Comparison of ENCODE assay signal across 1 cellular context in the genomic region with DNA sequence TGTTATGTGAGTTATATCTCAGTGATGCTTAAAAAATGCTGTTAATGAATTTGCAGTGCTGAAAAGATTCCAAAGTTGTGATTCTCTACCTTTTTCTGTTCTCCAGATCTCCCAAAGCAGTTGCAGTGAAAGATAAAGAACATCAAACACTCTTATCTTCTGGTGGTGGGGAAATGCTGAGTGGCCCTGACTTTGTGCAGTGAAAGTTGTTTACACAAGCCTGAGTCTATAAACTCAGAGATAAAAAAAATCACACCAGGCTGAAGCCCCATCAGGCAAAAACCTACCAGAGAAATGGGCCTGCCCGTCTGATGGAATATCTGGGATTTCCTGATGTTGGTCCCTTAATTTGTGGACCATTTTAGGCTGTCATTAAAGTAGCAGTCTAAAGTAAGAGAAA.
TF ChIP-seq lines count a peak whose summit lies in the region.

No MANE protein-coding gene starts in this region.

TF ChIP-seq in HepG2, 621 proteins besides CTCF, POLR2A, EP300 and RAD21 (continued from another document and continues in another):
- TF ChIP-seq ISL2 (CRISPR knock-in tag; IDR thresholded peaks at IDR 0.05) (peak; percentile 96), ZNF496 (CRISPR knock-in tag; IDR thresholded peaks at IDR 0.05; ENCODE audit: insufficient replicate concordance) (no peak), FLYWCH1 (CRISPR knock-in tag; IDR thresholded peaks at IDR 0.05) (no peak), TBX2 (CRISPR knock-in tag; IDR thresholded peaks at IDR 0.05; ENCODE audit: borderline replicate concordance) (peak; percentile 91), PHB2 (IDR thresholded peaks at IDR 0.05; ENCODE audit: partially characterized antibody) (no peak), PAWR (CRISPR knock-in tag; IDR thresholded peaks at IDR 0.05; ENCODE audit: borderline replicate concordance) (no peak), ZNF567 (CRISPR knock-in tag; IDR thresholded peaks at IDR 0.05; ENCODE audit: borderline replicate concordance) (no peak), MLX (CRISPR knock-in tag; IDR thresholded peaks at IDR 0.05) (no peak), CREB1 (IDR thresholded peaks at IDR 0.05) (no peak), CREB1 (CRISPR knock-in tag; IDR thresholded peaks at IDR 0.05) (peak; percentile 69), HBP1 (CRISPR knock-in tag; IDR thresholded peaks at IDR 0.05; ENCODE audit: low read depth) (0 out of 2 replicates have a peak, but pooled peaks have one; percentile 66), CENPBD1 (CRISPR knock-in tag; IDR thresholded peaks at IDR 0.05; ENCODE audit: borderline replicate concordance, low read depth) (no peak), KDM1A (CRISPR knock-in tag; IDR thresholded peaks at IDR 0.05) (no peak), CEBPB (IDR thresholded peaks at IDR 0.05; ENCODE audit: borderline replicate concordance, low read depth, low read length) (peak; percentile 19; the same call in 1 of the 2 replicates), ZNF3 (CRISPR knock-in tag; IDR thresholded peaks at IDR 0.05) (no peak), ZMYM3 (CRISPR knock-in tag; IDR thresholded peaks at IDR 0.05) (peak; percentile 53; the same call in 1 of the 2 replicates), MTF1 (CRISPR knock-in tag; IDR thresholded peaks at IDR 0.05) (no peak), NFAT5 (CRISPR knock-in tag; IDR thresholded peaks at IDR 0.05) (no peak), XBP1 (CRISPR knock-in tag; IDR thresholded peaks at IDR 0.05) (no peak), ZNF329 (CRISPR knock-in tag; IDR thresholded peaks at IDR 0.05; ENCODE audit: low read depth) (no peak), NRL (CRISPR knock-in tag; IDR thresholded peaks at IDR 0.05; ENCODE audit: borderline replicate concordance) (no peak), TEAD2 (CRISPR knock-in tag; IDR thresholded peaks at IDR 0.05) (no peak), GABPA (IDR thresholded peaks at IDR 0.05; ENCODE audit: low read depth, low read length) (no peak), GABPA (CRISPR knock-in tag; IDR thresholded peaks at IDR 0.05; ENCODE audit: low read depth) (no peak), GTF3A (CRISPR knock-in tag; conservative IDR thresholded peaks at IDR 0.05) (no peak), ZNF660 (CRISPR knock-in tag; IDR thresholded peaks at IDR 0.05; ENCODE audit: borderline replicate concordance, low read depth) (no peak)
- TF ChIP-seq, protein P1, sequence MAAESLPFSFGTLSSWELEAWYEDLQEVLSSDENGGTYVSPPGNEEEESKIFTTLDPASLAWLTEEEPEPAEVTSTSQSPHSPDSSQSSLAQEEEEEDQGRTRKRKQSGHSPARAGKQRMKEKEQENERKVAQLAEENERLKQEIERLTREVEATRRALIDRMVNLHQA (CRISPR knock-in tag; IDR thresholded peaks at IDR 0.05) = no peak
- TF ChIP-seq, protein P2, sequence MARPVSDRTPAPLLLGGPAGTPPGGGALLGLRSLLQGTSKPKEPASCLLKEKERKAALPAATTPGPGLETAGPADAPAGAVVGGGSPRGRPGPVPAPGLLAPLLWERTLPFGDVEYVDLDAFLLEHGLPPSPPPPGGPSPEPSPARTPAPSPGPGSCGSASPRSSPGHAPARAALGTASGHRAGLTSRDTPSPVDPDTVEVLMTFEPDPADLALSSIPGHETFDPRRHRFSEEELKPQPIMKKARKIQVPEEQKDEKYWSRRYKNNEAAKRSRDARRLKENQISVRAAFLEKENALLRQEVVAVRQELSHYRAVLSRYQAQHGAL (CRISPR knock-in tag; IDR thresholded peaks at IDR 0.05; ENCODE audit: not compliant biosample characterization) = no peak
- TF ChIP-seq, protein P3, sequence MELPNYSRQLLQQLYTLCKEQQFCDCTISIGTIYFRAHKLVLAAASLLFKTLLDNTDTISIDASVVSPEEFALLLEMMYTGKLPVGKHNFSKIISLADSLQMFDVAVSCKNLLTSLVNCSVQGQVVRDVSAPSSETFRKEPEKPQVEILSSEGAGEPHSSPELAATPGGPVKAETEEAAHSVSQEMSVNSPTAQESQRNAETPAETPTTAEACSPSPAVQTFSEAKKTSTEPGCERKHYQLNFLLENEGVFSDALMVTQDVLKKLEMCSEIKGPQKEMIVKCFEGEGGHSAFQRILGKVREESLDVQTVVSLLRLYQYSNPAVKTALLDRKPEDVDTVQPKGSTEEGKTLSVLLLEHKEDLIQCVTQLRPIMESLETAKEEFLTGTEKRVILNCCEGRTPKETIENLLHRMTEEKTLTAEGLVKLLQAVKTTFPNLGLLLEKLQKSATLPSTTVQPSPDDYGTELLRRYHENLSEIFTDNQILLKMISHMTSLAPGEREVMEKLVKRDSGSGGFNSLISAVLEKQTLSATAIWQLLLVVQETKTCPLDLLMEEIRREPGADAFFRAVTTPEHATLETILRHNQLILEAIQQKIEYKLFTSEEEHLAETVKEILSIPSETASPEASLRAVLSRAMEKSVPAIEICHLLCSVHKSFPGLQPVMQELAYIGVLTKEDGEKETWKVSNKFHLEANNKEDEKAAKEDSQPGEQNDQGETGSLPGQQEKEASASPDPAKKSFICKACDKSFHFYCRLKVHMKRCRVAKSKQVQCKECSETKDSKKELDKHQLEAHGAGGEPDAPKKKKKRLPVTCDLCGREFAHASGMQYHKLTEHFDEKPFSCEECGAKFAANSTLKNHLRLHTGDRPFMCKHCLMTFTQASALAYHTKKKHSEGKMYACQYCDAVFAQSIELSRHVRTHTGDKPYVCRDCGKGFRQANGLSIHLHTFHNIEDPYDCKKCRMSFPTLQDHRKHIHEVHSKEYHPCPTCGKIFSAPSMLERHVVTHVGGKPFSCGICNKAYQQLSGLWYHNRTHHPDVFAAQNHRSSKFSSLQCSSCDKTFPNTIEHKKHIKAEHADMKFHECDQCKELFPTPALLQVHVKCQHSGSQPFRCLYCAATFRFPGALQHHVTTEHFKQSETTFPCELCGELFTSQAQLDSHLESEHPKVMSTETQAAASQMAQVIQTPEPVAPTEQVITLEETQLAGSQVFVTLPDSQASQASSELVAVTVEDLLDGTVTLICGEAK (IDR thresholded peaks at IDR 0.05) = no peak
- TF ChIP-seq, protein P3 (CRISPR knock-in tag; IDR thresholded peaks at IDR 0.05) = no peak
- TF ChIP-seq, protein P4, sequence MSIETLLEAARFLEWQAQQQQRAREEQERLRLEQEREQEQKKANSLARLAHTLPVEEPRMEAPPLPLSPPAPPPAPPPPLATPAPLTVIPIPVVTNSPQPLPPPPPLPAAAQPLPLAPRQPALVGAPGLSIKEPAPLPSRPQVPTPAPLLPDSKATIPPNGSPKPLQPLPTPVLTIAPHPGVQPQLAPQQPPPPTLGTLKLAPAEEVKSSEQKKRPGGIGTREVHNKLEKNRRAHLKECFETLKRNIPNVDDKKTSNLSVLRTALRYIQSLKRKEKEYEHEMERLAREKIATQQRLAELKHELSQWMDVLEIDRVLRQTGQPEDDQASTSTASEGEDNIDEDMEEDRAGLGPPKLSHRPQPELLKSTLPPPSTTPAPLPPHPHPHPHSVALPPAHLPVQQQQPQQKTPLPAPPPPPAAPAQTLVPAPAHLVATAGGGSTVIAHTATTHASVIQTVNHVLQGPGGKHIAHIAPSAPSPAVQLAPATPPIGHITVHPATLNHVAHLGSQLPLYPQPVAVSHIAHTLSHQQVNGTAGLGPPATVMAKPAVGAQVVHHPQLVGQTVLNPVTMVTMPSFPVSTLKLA (IDR thresholded peaks at IDR 0.05) = no peak
- TF ChIP-seq, protein P5, sequence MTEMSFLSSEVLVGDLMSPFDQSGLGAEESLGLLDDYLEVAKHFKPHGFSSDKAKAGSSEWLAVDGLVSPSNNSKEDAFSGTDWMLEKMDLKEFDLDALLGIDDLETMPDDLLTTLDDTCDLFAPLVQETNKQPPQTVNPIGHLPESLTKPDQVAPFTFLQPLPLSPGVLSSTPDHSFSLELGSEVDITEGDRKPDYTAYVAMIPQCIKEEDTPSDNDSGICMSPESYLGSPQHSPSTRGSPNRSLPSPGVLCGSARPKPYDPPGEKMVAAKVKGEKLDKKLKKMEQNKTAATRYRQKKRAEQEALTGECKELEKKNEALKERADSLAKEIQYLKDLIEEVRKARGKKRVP (CRISPR knock-in tag; IDR thresholded peaks at IDR 0.05) = 0 out of 4 replicates have a peak, but pooled peaks of 1 of the 2 experiments have one; percentile 45
